ENCODE assay signal across 1 cellular context in the genomic region with DNA sequence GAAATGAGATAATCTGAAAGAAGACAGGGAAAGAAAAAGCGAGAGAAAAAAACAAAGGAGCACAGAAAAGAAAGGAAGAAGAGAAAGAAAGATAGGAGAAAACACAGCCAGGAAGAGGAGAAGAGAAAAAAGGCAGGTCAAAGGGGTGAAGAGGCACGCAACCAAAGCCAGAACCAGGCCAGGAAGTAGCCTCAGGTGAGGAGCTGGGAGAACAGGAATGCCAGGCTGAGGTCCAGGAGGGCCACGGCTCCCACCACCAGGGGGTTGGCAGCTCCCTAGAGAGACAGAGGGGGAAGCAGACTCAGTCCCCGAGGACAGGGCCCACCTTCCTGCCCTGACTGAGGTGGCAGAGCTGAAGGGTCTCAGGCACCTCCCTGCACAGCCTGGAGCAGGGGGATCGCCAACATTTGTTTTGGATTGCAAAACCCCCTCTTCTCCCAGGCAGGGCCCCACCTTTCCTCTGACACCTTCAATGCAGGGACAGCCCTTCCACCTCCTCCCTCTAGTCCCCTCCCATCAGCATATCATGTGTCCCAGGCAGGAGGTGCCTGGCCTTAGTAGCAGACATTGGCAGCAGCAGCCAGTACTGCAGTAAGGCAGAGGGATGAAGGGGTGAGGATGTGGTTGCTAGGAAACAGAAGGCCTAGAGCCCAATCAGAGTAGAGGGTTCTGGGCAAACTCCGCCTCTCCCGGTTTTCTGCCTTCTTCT.
TF ChIP-seq lines count a peak whose summit lies in the region.

No MANE protein-coding gene starts in this region.

TF ChIP-seq in HEK293, 187 proteins besides CTCF, POLR2A, EP300 and RAD21 (continued from another document):
- TF ChIP-seq, protein P1, sequence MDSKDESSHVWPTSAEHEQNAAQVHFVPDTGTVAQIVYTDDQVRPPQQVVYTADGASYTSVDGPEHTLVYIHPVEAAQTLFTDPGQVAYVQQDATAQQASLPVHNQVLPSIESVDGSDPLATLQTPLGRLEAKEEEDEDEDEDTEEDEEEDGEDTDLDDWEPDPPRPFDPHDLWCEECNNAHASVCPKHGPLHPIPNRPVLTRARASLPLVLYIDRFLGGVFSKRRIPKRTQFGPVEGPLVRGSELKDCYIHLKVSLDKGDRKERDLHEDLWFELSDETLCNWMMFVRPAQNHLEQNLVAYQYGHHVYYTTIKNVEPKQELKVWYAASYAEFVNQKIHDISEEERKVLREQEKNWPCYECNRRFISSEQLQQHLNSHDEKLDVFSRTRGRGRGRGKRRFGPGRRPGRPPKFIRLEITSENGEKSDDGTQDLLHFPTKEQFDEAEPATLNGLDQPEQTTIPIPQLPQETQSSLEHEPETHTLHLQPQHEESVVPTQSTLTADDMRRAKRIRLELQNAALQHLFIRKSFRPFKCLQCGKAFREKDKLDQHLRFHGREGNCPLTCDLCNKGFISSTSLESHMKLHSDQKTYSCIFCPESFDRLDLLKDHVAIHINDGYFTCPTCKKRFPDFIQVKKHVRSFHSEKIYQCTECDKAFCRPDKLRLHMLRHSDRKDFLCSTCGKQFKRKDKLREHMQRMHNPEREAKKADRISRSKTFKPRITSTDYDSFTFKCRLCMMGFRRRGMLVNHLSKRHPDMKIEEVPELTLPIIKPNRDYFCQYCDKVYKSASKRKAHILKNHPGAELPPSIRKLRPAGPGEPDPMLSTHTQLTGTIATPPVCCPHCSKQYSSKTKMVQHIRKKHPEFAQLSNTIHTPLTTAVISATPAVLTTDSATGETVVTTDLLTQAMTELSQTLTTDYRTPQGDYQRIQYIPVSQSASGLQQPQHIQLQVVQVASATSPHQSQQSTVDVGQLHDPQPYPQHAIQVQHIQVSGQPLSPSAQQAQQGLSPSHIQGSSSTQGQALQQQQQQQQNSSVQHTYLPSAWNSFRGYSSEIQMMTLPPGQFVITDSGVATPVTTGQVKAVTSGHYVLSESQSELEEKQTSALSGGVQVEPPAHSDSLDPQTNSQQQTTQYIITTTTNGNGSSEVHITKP (tag by site-specific recombination; IDR thresholded peaks at IDR 0.05): peak; percentile 83
- TF ChIP-seq GLIS2 (tag by site-specific recombination; IDR thresholded peaks at IDR 0.05) (no peak), ZNF530 (tag by site-specific recombination; IDR thresholded peaks at IDR 0.05; ENCODE audit: low read depth) (no peak), ZNF16 (tag by site-specific recombination; IDR thresholded peaks at IDR 0.05; ENCODE audit: low read depth) (no peak), ZEB2 (tag by site-specific recombination; IDR thresholded peaks at IDR 0.05) (no peak), OSR2 (tag by site-specific recombination; IDR thresholded peaks at IDR 0.05) (peak; percentile 63; the same call in 1 of the 2 replicates), ZNF302 (tag by site-specific recombination; IDR thresholded peaks at IDR 0.05; ENCODE audit: low read depth) (no peak), ZNF510 (tag by site-specific recombination; IDR thresholded peaks at IDR 0.05; ENCODE audit: insufficient replicate concordance) (no peak), ZNF155 (tag by site-specific recombination; IDR thresholded peaks at IDR 0.05) (no peak), ZNF394 (tag by site-specific recombination; IDR thresholded peaks at IDR 0.05; ENCODE audit: borderline replicate concordance) (no peak), MYNN (tag by site-specific recombination; IDR thresholded peaks at IDR 0.05; ENCODE audit: borderline replicate concordance) (no peak), ZNF274 (IDR thresholded peaks at IDR 0.05; ENCODE audit: low read length) (no peak), ZNF274 (tag by site-specific recombination; IDR thresholded peaks at IDR 0.05; ENCODE audit: borderline replicate concordance) (no peak), ZNF311 (tag by site-specific recombination; IDR thresholded peaks at IDR 0.05; ENCODE audit: borderline replicate concordance) (no peak), ZNF114 (tag by site-specific recombination; IDR thresholded peaks at IDR 0.05) (no peak)
- TF ChIP-seq, protein P2, sequence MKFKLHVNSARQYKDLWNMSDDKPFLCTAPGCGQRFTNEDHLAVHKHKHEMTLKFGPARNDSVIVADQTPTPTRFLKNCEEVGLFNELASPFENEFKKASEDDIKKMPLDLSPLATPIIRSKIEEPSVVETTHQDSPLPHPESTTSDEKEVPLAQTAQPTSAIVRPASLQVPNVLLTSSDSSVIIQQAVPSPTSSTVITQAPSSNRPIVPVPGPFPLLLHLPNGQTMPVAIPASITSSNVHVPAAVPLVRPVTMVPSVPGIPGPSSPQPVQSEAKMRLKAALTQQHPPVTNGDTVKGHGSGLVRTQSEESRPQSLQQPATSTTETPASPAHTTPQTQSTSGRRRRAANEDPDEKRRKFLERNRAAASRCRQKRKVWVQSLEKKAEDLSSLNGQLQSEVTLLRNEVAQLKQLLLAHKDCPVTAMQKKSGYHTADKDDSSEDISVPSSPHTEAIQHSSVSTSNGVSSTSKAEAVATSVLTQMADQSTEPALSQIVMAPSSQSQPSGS (tag by site-specific recombination; IDR thresholded peaks at IDR 0.05; ENCODE audit: low read depth): no peak
- TF ChIP-seq, protein P3, sequence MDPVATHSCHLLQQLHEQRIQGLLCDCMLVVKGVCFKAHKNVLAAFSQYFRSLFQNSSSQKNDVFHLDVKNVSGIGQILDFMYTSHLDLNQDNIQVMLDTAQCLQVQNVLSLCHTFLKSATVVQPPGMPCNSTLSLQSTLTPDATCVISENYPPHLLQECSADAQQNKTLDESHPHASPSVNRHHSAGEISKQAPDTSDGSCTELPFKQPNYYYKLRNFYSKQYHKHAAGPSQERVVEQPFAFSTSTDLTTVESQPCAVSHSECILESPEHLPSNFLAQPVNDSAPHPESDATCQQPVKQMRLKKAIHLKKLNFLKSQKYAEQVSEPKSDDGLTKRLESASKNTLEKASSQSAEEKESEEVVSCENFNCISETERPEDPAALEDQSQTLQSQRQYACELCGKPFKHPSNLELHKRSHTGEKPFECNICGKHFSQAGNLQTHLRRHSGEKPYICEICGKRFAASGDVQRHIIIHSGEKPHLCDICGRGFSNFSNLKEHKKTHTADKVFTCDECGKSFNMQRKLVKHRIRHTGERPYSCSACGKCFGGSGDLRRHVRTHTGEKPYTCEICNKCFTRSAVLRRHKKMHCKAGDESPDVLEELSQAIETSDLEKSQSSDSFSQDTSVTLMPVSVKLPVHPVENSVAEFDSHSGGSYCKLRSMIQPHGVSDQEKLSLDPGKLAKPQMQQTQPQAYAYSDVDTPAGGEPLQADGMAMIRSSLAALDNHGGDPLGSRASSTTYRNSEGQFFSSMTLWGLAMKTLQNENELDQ (tag by site-specific recombination; IDR thresholded peaks at IDR 0.05; ENCODE audit: low read depth): no peak
- TF ChIP-seq, protein P4, sequence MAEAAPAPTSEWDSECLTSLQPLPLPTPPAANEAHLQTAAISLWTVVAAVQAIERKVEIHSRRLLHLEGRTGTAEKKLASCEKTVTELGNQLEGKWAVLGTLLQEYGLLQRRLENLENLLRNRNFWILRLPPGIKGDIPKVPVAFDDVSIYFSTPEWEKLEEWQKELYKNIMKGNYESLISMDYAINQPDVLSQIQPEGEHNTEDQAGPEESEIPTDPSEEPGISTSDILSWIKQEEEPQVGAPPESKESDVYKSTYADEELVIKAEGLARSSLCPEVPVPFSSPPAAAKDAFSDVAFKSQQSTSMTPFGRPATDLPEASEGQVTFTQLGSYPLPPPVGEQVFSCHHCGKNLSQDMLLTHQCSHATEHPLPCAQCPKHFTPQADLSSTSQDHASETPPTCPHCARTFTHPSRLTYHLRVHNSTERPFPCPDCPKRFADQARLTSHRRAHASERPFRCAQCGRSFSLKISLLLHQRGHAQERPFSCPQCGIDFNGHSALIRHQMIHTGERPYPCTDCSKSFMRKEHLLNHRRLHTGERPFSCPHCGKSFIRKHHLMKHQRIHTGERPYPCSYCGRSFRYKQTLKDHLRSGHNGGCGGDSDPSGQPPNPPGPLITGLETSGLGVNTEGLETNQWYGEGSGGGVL (tag by site-specific recombination; IDR thresholded peaks at IDR 0.05): no peak; the same call in 1 of the 2 replicates
